In the genomic region with DNA sequence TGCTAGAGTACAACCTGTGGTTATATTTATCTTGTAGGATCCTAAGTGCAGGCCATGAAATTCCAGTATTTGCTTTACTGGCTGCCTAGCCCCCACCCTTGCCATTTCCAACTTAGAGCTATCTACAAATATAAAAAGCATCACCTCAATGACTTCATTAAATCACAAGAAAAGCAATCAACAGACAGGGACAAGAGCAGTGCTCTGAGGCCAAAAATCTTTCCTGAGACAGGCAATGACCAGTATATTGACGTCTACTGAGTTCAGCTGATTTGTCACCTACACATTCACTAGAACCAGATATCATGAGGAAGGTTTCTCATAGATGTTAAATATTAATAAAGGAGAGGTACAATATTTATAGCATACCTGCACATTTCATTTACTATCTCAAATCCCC, we compare ENCODE assay signal across 21 cellular contexts. TPM values are rescaled to one million over a fixed set of nuclear protein-coding genes. Genes with fewer than 3 reads are reported as not detected.
A peak's percentile ranks its signal among the peaks of the same experiment; 100 is the strongest.
DNase-seq lines count a peak whose midpoint lies in the region; ATAC-seq and TF ChIP-seq lines count a peak whose summit lies in the region.
"Had no signal": no experiment of that assay in that cellular context is flagged by ENCODE, and none has a peak within 500 bp of the region (broad histone marks: within the 10 kb centered on the region; RNA-seq: fewer than 3 reads in every experiment).

No MANE protein-coding gene starts in this region.

- ATAC-seq in T-helper 17 cell = no peak
- ATAC-seq: A549, PC-3 had no signal

- intact Hi-C loops in left ventricle myocardium inferior (cut with micrococcal nuclease) (no loop called here), cardiac septum (cut with DNase I) (no loop called here), esophagus muscularis mucosa (cut with DNase I) (no loop called here), MCF 10A (cut with micrococcal nuclease) (no loop called here)

- TF ChIP-seq EP300 in esophagus muscularis mucosa (IDR thresholded peaks at IDR 0.05) (no peak), tibial nerve (IDR thresholded peaks at IDR 0.05) (no peak)

- no peak for DNase-seq in left ventricle myocardium inferior
- no peak for DNase-seq in cardiac septum (ENCODE audit: low spot score)
- DNase-seq in T-helper 17 cell = no peak
- peak; percentile 29 for DNase-seq in esophagus muscularis mucosa (ENCODE audit: extremely low spot score)
- DNase-seq in tibial nerve (ENCODE audit: low spot score in 2 of 2) = no peak
- DNase-seq in MCF 10A (ENCODE audit: unreplicated experiment) = no peak
- no peak for DNase-seq in SKM-1 (lab: John Stamatoyannopoulos, UW; ENCODE audit: unreplicated experiment)
- DNase-seq: AML-193; CD4-positive, alpha-beta T cell; Karpas-422; NCI-H1105; NCI-H1436 treated with DMSO at 0.1 percent for 48 hours; NCI-H187 treated with DMSO at 0.1 percent for 48 hours; NCI-H2171 treated with DMSO at 0.1 percent for 48 hours; NCI-H446; NCI-H526; NCI-H82; NK-92 treated with Interleukin-12 subunit alpha and Interleukin-12 subunit beta, amount 100 ng/mL, for 24 hours; PC-3 had no signal

- H3K27ac Mint-ChIP-seq in T-helper 17 cell (peak overlapping the region; percentile 32), MCF 10A (ENCODE audit: low read depth, unreplicated experiment) (no peak overlapping the region)
- H3K27ac Mint-ChIP-seq: CD4-positive, alpha-beta T cell had no signal

- no peaks in the 10 kb centered on the region for H3K9me3 Mint-ChIP-seq in MCF 10A (ENCODE audit: unreplicated experiment)
- H3K9me3 Mint-ChIP-seq: CD4-positive, alpha-beta T cell had no signal

- H3K4me3 ChIP-seq in left ventricle myocardium inferior = no peak overlapping the region
- H3K4me3 ChIP-seq in esophagus muscularis mucosa = no peak overlapping the region
- no peak overlapping the region for H3K4me3 ChIP-seq in tibial nerve
- H3K4me3 ChIP-seq: A549; BLaER1 treated with 17β-estradiol and CSF1 and Interleukin-3, amounts not matched to agents 10 nM and 100 nM had no signal

- TF ChIP-seq CTCF in left ventricle myocardium inferior (IDR thresholded peaks at IDR 0.05; ENCODE audit: borderline replicate concordance) = no peak
- TF ChIP-seq CTCF in esophagus muscularis mucosa (IDR thresholded peaks at IDR 0.05) = no peak
- no peak for TF ChIP-seq CTCF in tibial nerve (IDR thresholded peaks at IDR 0.05)
- TF ChIP-seq CTCF in MCF 10A (IDR thresholded peaks at IDR 0.05; ENCODE audit: unreplicated experiment) = no peak

- WGBS in esophagus muscularis mucosa = 94% methylated on average over 1 of the region's 1 CpG
- WGBS in tibial nerve, 2 donors = 47 to 52% methylated on average over 1 of the region's 1 CpG

- H3K4me1 ChIP-seq in left ventricle myocardium inferior = peaks cover 34% of the 10 kb centered on the region
- peaks cover 0 to 15% (median 0%) of the 10 kb centered on the region in 4 donors for H3K4me1 ChIP-seq in esophagus muscularis mucosa
- peaks cover 0 to 27% (median 13%) of the 10 kb centered on the region in 4 donors for H3K4me1 ChIP-seq in tibial nerve

- CTCF ChIA-PET in MCF 10A (lab: Yijun Ruan, JAX) = interaction anchor here (0.6 to 0.8 kb wide), 3 partner anchors 9 to 46 kb away, joined by 3 to 4 read pairs (median 3); no protein-coding TSS in a partner anchor

- BruUV-seq in MCF 10A (replicated peaks; lab: Mats Ljungman, UMichigan) = no TSS peak

- peak overlapping the region; percentile 14 for H3K27ac ChIP-seq in left ventricle myocardium inferior (replicated peaks)
- peak overlapping the region in 1 of 4 donors; percentile 10 for H3K27ac ChIP-seq in esophagus muscularis mucosa (replicated peaks in 1 of 4)
- H3K27ac ChIP-seq in tibial nerve = peak overlapping the region; percentile 25 to 78 (median 59)
- H3K27ac ChIP-seq: A549; BLaER1 treated with 17β-estradiol and CSF1 and Interleukin-3, amounts not matched to agents 10 nM and 100 nM had no signal

- H3K27me3 ChIP-seq in left ventricle myocardium inferior (ENCODE audit: low read depth) = no peaks in the 10 kb centered on the region
- no peaks in the 10 kb centered on the region for H3K27me3 ChIP-seq in esophagus muscularis mucosa
- no peaks in the 10 kb centered on the region for H3K27me3 ChIP-seq in tibial nerve
- H3K27me3 ChIP-seq: BLaER1 treated with 17β-estradiol and CSF1 and Interleukin-3, amounts not matched to agents 10 nM and 100 nM had no signal

- peaks cover 88% of the 10 kb centered on the region for H3K36me3 ChIP-seq in left ventricle myocardium inferior
- H3K36me3 ChIP-seq in esophagus muscularis mucosa = peaks cover 39 to 94% (median 79%) of the 10 kb centered on the region in 4 donors
- peaks cover 0 to 83% (median 14%) of the 10 kb centered on the region in 3 donors for H3K36me3 ChIP-seq in tibial nerve

- TF ChIP-seq POLR2A in esophagus muscularis mucosa (IDR thresholded peaks at IDR 0.05; ENCODE audit: low read depth) (no peak), tibial nerve (IDR thresholded peaks at IDR 0.05) (no peak)

- H3K9me3 ChIP-seq in left ventricle myocardium inferior (replicated peaks) = no peaks in the 10 kb centered on the region
- H3K9me3 ChIP-seq in T-helper 17 cell (ENCODE audit: control insufficient read depth, low read length, poor library complexity, severe bottlenecking) = no peaks in the 10 kb centered on the region
- H3K9me3 ChIP-seq in esophagus muscularis mucosa = no peaks in the 10 kb centered on the region
- no peaks in the 10 kb centered on the region for H3K9me3 ChIP-seq in tibial nerve
- H3K9me3 ChIP-seq: A549; BLaER1 treated with 17β-estradiol and CSF1 and Interleukin-3, amounts not matched to agents 10 nM and 100 nM had no signal

- H3K4me3 Mint-ChIP-seq in T-helper 17 cell = no peak overlapping the region
- H3K4me3 Mint-ChIP-seq in MCF 10A (ENCODE audit: unreplicated experiment) = no peak overlapping the region
- H3K4me3 Mint-ChIP-seq: CD4-positive, alpha-beta T cell had no signal

- H3K4me1 Mint-ChIP-seq in T-helper 17 cell = peaks cover 7% of the 10 kb centered on the region
- H3K4me1 Mint-ChIP-seq in MCF 10A (ENCODE audit: insufficient read depth, unreplicated experiment) = no peaks in the 10 kb centered on the region

- H3K36me3 Mint-ChIP-seq in T-helper 17 cell (ENCODE audit: low read depth) (peaks cover 16% of the 10 kb centered on the region), MCF 10A (ENCODE audit: insufficient read depth, unreplicated experiment) (peaks cover 89% of the 10 kb centered on the region)

- POLR2A ChIA-PET in MCF 10A (lab: Yijun Ruan, JAX) = no interaction called here

- no peaks in the 10 kb centered on the region for H3K27me3 Mint-ChIP-seq in T-helper 17 cell
- H3K27me3 Mint-ChIP-seq in MCF 10A (ENCODE audit: insufficient read depth, unreplicated experiment) = no peaks in the 10 kb centered on the region
- H3K27me3 Mint-ChIP-seq: CD4-positive, alpha-beta T cell had no signal

RNA-seq across cellular contexts. Expression of a gene that starts 38.4 kb away (rescaled TPM):
- total RNA-seq in left ventricle myocardium inferior (78.2 TPM), cardiac septum (72.8 TPM), T-helper 17 cell (1 to 10 TPM; 3.1 to 9.6 TPM), esophagus muscularis mucosa (10 to 100 TPM; 59.6 to 88.9 (median 69.6) TPM), tibial nerve (100 to 1,000 TPM in 3 of 4 donors, 10 to 100 TPM in 1; 52.8 to 144 (median 118) TPM), MCF 10A (2022) (48.6 and 85.6 TPM in 2 replicates)
